ENCODE assay signal across 28 cellular contexts in the genomic region with DNA sequence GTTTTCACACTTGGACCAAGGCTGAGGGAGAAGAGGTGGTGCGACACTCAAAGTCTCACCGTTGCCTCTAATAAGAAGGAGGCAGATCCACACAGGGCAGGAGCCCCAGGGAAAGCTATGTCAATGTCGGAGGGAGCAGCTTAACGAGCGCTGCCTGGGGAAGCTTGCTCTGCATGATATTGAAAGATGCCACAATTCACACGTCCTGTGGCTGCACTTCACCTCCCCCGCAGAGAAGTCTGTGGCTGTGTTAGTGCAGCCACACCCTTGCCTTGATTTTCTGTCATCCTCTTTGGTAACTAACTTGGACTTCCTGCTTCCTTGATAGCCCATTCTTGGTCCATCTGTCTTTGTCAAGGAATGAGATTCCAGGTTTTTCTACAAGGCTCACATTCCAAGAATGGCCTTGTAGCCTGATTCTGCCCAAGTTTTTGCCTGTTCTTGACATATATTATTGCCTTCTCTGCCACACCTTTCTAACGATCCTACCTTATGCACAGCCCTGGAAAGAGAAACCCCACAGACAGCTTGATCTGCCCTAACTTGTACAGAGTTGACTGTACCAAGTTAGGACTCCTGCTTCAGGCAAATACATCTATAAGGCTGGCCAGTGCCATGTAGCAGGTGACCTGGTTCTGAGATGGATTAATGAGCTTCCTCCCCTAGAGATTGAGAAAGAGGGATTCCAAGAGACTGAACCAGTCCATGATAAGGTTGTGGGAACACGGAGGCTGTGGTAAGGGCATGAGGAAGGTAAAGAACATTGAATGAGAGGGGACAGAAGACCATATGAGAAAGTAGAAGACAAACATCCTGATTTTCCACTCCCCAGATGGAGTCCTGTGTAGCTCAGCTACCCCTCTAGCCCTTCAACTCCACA.
DNase-seq lines count a peak whose midpoint lies in the region; ATAC-seq and TF ChIP-seq lines count a peak whose summit lies in the region.
"Had no signal": no experiment of that assay in that cellular context is flagged by ENCODE, and none has a peak within 500 bp of the region (broad histone marks: within the 10 kb centered on the region; RNA-seq: fewer than 3 reads in every experiment).

No MANE protein-coding gene starts in this region.

- no peak for TF ChIP-seq POLR2A in esophagus squamous epithelium (IDR thresholded peaks at IDR 0.05)

- intact Hi-C loops in esophagus squamous epithelium (cut with DNase I): no loop called here

- H2AFZ ChIP-seq in osteoblast (ENCODE audit: low read length): no peak overlapping the region
- H2AFZ ChIP-seq: neural progenitor cell, parathyroid adenoma had no signal

- H3K27me3 ChIP-seq in esophagus squamous epithelium (no peaks in the 10 kb centered on the region), osteoblast (ENCODE audit: insufficient read depth, low read length) (peaks cover 8% of the 10 kb centered on the region)
- H3K27me3 ChIP-seq: neural progenitor cell had no signal

- peak; percentile 58 for ATAC-seq in GM18867 (IDR thresholded peaks at IDR 0.05; ENCODE audit: unreplicated experiment)
- ATAC-seq in activated CD8-positive, alpha-beta T cell treated with anti-CD3 and anti-CD28 coated beads, Interleukin-2, amount 10 ng/mL, durations not matched to agents 7 days and 5 days: no peak
- no peak for ATAC-seq in HG02981 (IDR thresholded peaks at IDR 0.05; ENCODE audit: unreplicated experiment)
- ATAC-seq in activated T-helper 17 cell treated with anti-CD3 and anti-CD28 coated beads, Interleukin-2, amount 50 U/mL, for 72 hours (replicated peaks): no peak
- ATAC-seq: activated CD8-positive, alpha-beta memory T cell treated with anti-CD3 and anti-CD28 coated beads, Interleukin-2, amount 10 ng/mL, durations not matched to agents 7 days and 5 days; stimulated activated memory B cell treated with anti-CD40 and anti-IgM and Interleukin-4, amounts not matched to agents 10 μg/mL and 1 μg/mL and 100 μg/mL, for 72 hours had no signal

- peaks cover 11% of the 10 kb centered on the region for H3K4me1 Mint-ChIP-seq in activated CD8-positive, alpha-beta T cell treated with anti-CD3 and anti-CD28 coated beads, Interleukin-2, amount 10 ng/mL, durations not matched to agents 7 days and 5 days (ENCODE audit: low read depth)
- H3K4me1 Mint-ChIP-seq in activated T-helper 17 cell treated with anti-CD3 and anti-CD28 coated beads, Interleukin-2, amount 50 U/mL, for 72 hours: no peaks in the 10 kb centered on the region
- H3K4me1 Mint-ChIP-seq: activated CD8-positive, alpha-beta memory T cell treated with anti-CD3 and anti-CD28 coated beads, Interleukin-2, amount 10 ng/mL, durations not matched to agents 7 days and 5 days; brain; immature natural killer cell; memory B cell; stimulated activated memory B cell treated with anti-CD40 and anti-IgM and Interleukin-4, amounts not matched to agents 10 μg/mL and 1 μg/mL and 100 μg/mL, for 72 hours had no signal

- peak; percentile 7 for DNase-seq in LoVo (ENCODE audit: low spot score)
- peak; percentile 22 for DNase-seq in activated CD8-positive, alpha-beta T cell treated with anti-CD3 and anti-CD28 coated beads, Interleukin-2, amount 10 ng/mL, durations not matched to agents 7 days and 5 days
- DNase-seq in esophagus squamous epithelium (lab: John Stamatoyannopoulos, UW): no peak
- no peak for DNase-seq in NCI-H1417 treated with DMSO at 0.1 percent for 48 hours (lab: John Stamatoyannopoulos, UW)
- no peak for DNase-seq in osteoblast (ENCODE audit: insufficient read length, low spot score, missing footprints)
- DNase-seq: activated CD4-positive, alpha-beta T cell treated with anti-CD3 and anti-CD28 coated beads, Interleukin-2, amount 50 U/mL, for 1 hour; activated CD8-positive, alpha-beta memory T cell treated with anti-CD3 and anti-CD28 coated beads, Interleukin-2, amount 10 ng/mL, durations not matched to agents 7 days and 5 days; activated T-cell treated with anti-CD3 and anti-CD28 coated beads, Interleukin-2, amount 50 U/mL, for 48 hours; adrenal gland; dorsolateral prefrontal cortex; HCEC 1CT; immature natural killer cell; NCI-H1092; NCI-H187 treated with DMSO at 0.1 percent for 48 hours; NCI-H2171 treated with DMSO at 0.1 percent for 48 hours; NCI-H524 treated with DMSO at 0.1 percent for 48 hours; retina; SHP77; T1000 had no signal

- H4K20me1 ChIP-seq in osteoblast (ENCODE audit: insufficient read depth, low read length): no peaks in the 10 kb centered on the region

- no peaks in the 10 kb centered on the region for H3K27me3 Mint-ChIP-seq in activated CD8-positive, alpha-beta T cell treated with anti-CD3 and anti-CD28 coated beads, Interleukin-2, amount 10 ng/mL, durations not matched to agents 7 days and 5 days (ENCODE audit: low read depth)
- peaks cover 21% of the 10 kb centered on the region for H3K27me3 Mint-ChIP-seq in activated T-helper 17 cell treated with anti-CD3 and anti-CD28 coated beads, Interleukin-2, amount 50 U/mL, for 72 hours
- H3K27me3 Mint-ChIP-seq: activated CD8-positive, alpha-beta memory T cell treated with anti-CD3 and anti-CD28 coated beads, Interleukin-2, amount 10 ng/mL, durations not matched to agents 7 days and 5 days; stimulated activated memory B cell treated with anti-CD40 and anti-IgM and Interleukin-4, amounts not matched to agents 10 μg/mL and 1 μg/mL and 100 μg/mL, for 72 hours had no signal

- H3K4me1 ChIP-seq in esophagus squamous epithelium: peaks cover 0 to 44% (median 4%) of the 10 kb centered on the region in 3 donors
- H3K4me1 ChIP-seq in osteoblast (ENCODE audit: insufficient read depth, low read length): peaks cover 4% of the 10 kb centered on the region
- H3K4me1 ChIP-seq: adrenal gland, neural progenitor cell, parathyroid adenoma had no signal

- TF ChIP-seq CTCF in esophagus squamous epithelium (IDR thresholded peaks at IDR 0.05): no peak
- no peak for TF ChIP-seq CTCF in osteoblast (IDR thresholded peaks at IDR 0.05; ENCODE audit: extremely low read depth, low read depth, low read length)

- H3K9me3 Mint-ChIP-seq in activated CD8-positive, alpha-beta T cell treated with anti-CD3 and anti-CD28 coated beads, Interleukin-2, amount 10 ng/mL, durations not matched to agents 7 days and 5 days (ENCODE audit: insufficient read depth): no peaks in the 10 kb centered on the region
- H3K9me3 Mint-ChIP-seq in activated T-helper 17 cell treated with anti-CD3 and anti-CD28 coated beads, Interleukin-2, amount 50 U/mL, for 72 hours: peaks cover 17% of the 10 kb centered on the region
- H3K9me3 Mint-ChIP-seq: brain; neural progenitor cell; stimulated activated memory B cell treated with anti-CD40 and anti-IgM and Interleukin-4, amounts not matched to agents 10 μg/mL and 1 μg/mL and 100 μg/mL, for 72 hours had no signal

- H3K4me3 ChIP-seq in esophagus squamous epithelium (peak overlapping the region in 1 of 4 donors; percentile 23), osteoblast (ENCODE audit: insufficient read depth, low read length) (no peak overlapping the region)
- H3K4me3 ChIP-seq: adrenal gland, dorsolateral prefrontal cortex, neural progenitor cell, suprapubic skin had no signal

- H3K9me3 ChIP-seq in esophagus squamous epithelium (no peaks in the 10 kb centered on the region), osteoblast (ENCODE audit: low read depth, low read length) (no peaks in the 10 kb centered on the region)
- H3K9me3 ChIP-seq: adrenal gland, suprapubic skin had no signal

- no peaks in the 10 kb centered on the region for H3K36me3 Mint-ChIP-seq in activated CD8-positive, alpha-beta T cell treated with anti-CD3 and anti-CD28 coated beads, Interleukin-2, amount 10 ng/mL, durations not matched to agents 7 days and 5 days (ENCODE audit: low read depth)
- H3K36me3 Mint-ChIP-seq in activated T-helper 17 cell treated with anti-CD3 and anti-CD28 coated beads, Interleukin-2, amount 50 U/mL, for 72 hours (ENCODE audit: low read depth): no peaks in the 10 kb centered on the region
- H3K36me3 Mint-ChIP-seq: activated CD8-positive, alpha-beta memory T cell treated with anti-CD3 and anti-CD28 coated beads, Interleukin-2, amount 10 ng/mL, durations not matched to agents 7 days and 5 days; brain; immature natural killer cell; memory B cell; neural progenitor cell; stimulated activated memory B cell treated with anti-CD40 and anti-IgM and Interleukin-4, amounts not matched to agents 10 μg/mL and 1 μg/mL and 100 μg/mL, for 72 hours had no signal

- H3K27ac ChIP-seq in esophagus squamous epithelium (peak overlapping the region in 3 of 4 donors; percentile 34 to 81 (median 53)), osteoblast (ENCODE audit: low read depth, low read length) (no peak overlapping the region)
- H3K27ac ChIP-seq: adrenal gland, dorsolateral prefrontal cortex, neural progenitor cell, parathyroid adenoma, suprapubic skin had no signal

- H3K27ac Mint-ChIP-seq in activated CD8-positive, alpha-beta T cell treated with anti-CD3 and anti-CD28 coated beads, Interleukin-2, amount 10 ng/mL, durations not matched to agents 7 days and 5 days: no peak overlapping the region
- H3K27ac Mint-ChIP-seq in activated T-helper 17 cell treated with anti-CD3 and anti-CD28 coated beads, Interleukin-2, amount 50 U/mL, for 72 hours: no peak overlapping the region
- H3K27ac Mint-ChIP-seq: activated CD8-positive, alpha-beta memory T cell treated with anti-CD3 and anti-CD28 coated beads, Interleukin-2, amount 10 ng/mL, durations not matched to agents 7 days and 5 days; brain; immature natural killer cell; memory B cell; neural progenitor cell; stimulated activated memory B cell treated with anti-CD40 and anti-IgM and Interleukin-4, amounts not matched to agents 10 μg/mL and 1 μg/mL and 100 μg/mL, for 72 hours had no signal

- no peak overlapping the region for H3K4me3 Mint-ChIP-seq in activated CD8-positive, alpha-beta T cell treated with anti-CD3 and anti-CD28 coated beads, Interleukin-2, amount 10 ng/mL, durations not matched to agents 7 days and 5 days
- H3K4me3 Mint-ChIP-seq in activated T-helper 17 cell treated with anti-CD3 and anti-CD28 coated beads, Interleukin-2, amount 50 U/mL, for 72 hours: no peak overlapping the region
- H3K4me3 Mint-ChIP-seq: activated CD8-positive, alpha-beta memory T cell treated with anti-CD3 and anti-CD28 coated beads, Interleukin-2, amount 10 ng/mL, durations not matched to agents 7 days and 5 days; brain; memory B cell; neural progenitor cell; stimulated activated memory B cell treated with anti-CD40 and anti-IgM and Interleukin-4, amounts not matched to agents 10 μg/mL and 1 μg/mL and 100 μg/mL, for 72 hours had no signal

- POLR2A ChIA-PET in activated CD8-positive, alpha-beta T cell treated with anti-CD3 and anti-CD28 coated beads, Interleukin-2, amount 10 ng/mL, durations not matched to agents 7 days and 5 days (lab: Charles Lee): no interaction called here

- CTCF ChIA-PET in activated CD8-positive, alpha-beta T cell treated with anti-CD3 and anti-CD28 coated beads, Interleukin-2, amount 10 ng/mL, durations not matched to agents 7 days and 5 days (lab: Charles Lee): no interaction called here

- no peaks in the 10 kb centered on the region for H3K79me2 ChIP-seq in osteoblast (ENCODE audit: insufficient read depth, low read length)
- H3K79me2 ChIP-seq: parathyroid adenoma had no signal

- H3K36me3 ChIP-seq in esophagus squamous epithelium: no peaks in the 10 kb centered on the region
- no peaks in the 10 kb centered on the region for H3K36me3 ChIP-seq in osteoblast (ENCODE audit: insufficient read depth, low read length)
- H3K36me3 ChIP-seq: adrenal gland, neural progenitor cell, suprapubic skin had no signal

- H3K4me2 ChIP-seq in osteoblast (ENCODE audit: insufficient read depth, low read length): no peak overlapping the region
- H3K4me2 ChIP-seq: neural progenitor cell had no signal

- 32 to 36% methylated on average over 9 of the region's 9 CpGs for WGBS in esophagus squamous epithelium, 2 donors

Comparison
In these comparisons a context has a peak if more than half of its experiments do, and no peak if none do; other contexts are left out.
1. DNase-seq: peak in LoVo (single experiment) and activated CD8-positive, alpha-beta T cell treated with anti-CD3 and anti-CD28 coated beads, Interleukin-2, amount 10 ng/mL, durations not matched to agents 7 days and 5 days (single experiment); none in esophagus squamous epithelium (single experiment), NCI-H1417 treated with DMSO at 0.1 percent for 48 hours (single experiment) and osteoblast (single experiment).